In genomic region chr1:3237994-3238704, GRCh38 we compare ENCODE assay signal across 16 cellular contexts.
"Had no signal": no experiment of that assay in that cellular context is flagged by ENCODE, and none has a peak within 500 bp of the region (broad histone marks: within the 10 kb centered on the region; RNA-seq: fewer than 3 reads in every experiment).

No MANE protein-coding gene starts in this region.

- H3K36me3 Mint-ChIP-seq: activated naive CD4-positive, alpha-beta T cell treated with anti-CD3 and anti-CD28 coated beads, Interleukin-2, amount 10 ng/mL, durations not matched to agents 7 days and 5 days; immature natural killer cell; neural progenitor cell; stimulated activated effector memory CD8-positive, alpha-beta T cell treated with anti-CD3 and anti-CD28 coated beads, Interleukin-12 subunit alpha, Interleukin-12 subunit beta, amount 100 ng/mL, for 72 hours; type B pancreatic cell had no signal

- H3K4me2 ChIP-seq: neural progenitor cell had no signal

- H3K27me3 ChIP-seq: neural progenitor cell, pancreas had no signal

- H3K4me1 Mint-ChIP-seq: activated CD4-positive, alpha-beta T cell treated with anti-CD3 and anti-CD28 coated beads, Interleukin-2, amount 10 ng/mL, durations not matched to agents 7 days and 5 days; activated naive CD4-positive, alpha-beta T cell treated with anti-CD3 and anti-CD28 coated beads, Interleukin-2, amount 10 ng/mL, durations not matched to agents 7 days and 5 days; immature natural killer cell; stimulated activated effector memory CD8-positive, alpha-beta T cell treated with anti-CD3 and anti-CD28 coated beads, Interleukin-12 subunit alpha, Interleukin-12 subunit beta, amount 100 ng/mL, for 72 hours had no signal

- H3K4me3 Mint-ChIP-seq: activated CD4-positive, alpha-beta T cell treated with anti-CD3 and anti-CD28 coated beads, Interleukin-2, amount 10 ng/mL, durations not matched to agents 7 days and 5 days; activated naive CD4-positive, alpha-beta T cell treated with anti-CD3 and anti-CD28 coated beads, Interleukin-2, amount 10 ng/mL, durations not matched to agents 7 days and 5 days; endodermal cell; immature natural killer cell; neural progenitor cell; stimulated activated effector memory CD8-positive, alpha-beta T cell treated with anti-CD3 and anti-CD28 coated beads, Interleukin-12 subunit alpha, Interleukin-12 subunit beta, amount 100 ng/mL, for 72 hours; type B pancreatic cell had no signal

- H3K4me3 ChIP-seq: adrenal gland, neural progenitor cell, pancreas had no signal

- H3K9me3 Mint-ChIP-seq: activated CD4-positive, alpha-beta T cell treated with anti-CD3 and anti-CD28 coated beads, Interleukin-2, amount 10 ng/mL, durations not matched to agents 7 days and 5 days; activated naive CD4-positive, alpha-beta T cell treated with anti-CD3 and anti-CD28 coated beads, Interleukin-2, amount 10 ng/mL, durations not matched to agents 7 days and 5 days; activated T-helper 2 cell treated with anti-CD3 and anti-CD28 coated beads, Interferon-gamma antibody, Interleukin-2, Interleukin-4, amounts not matched to agents 10 μg/mL and 5 μg/mL and 100 μg/mL, durations not matched to agents 14 hours and 24 hours and 36 hours; endodermal cell; immature natural killer cell; neural progenitor cell; stimulated activated effector memory CD8-positive, alpha-beta T cell treated with anti-CD3 and anti-CD28 coated beads, Interleukin-12 subunit alpha, Interleukin-12 subunit beta, amount 100 ng/mL, for 72 hours; type B pancreatic cell had no signal

- H3K4me1 ChIP-seq: adrenal gland, pancreas had no signal

- H3K27ac Mint-ChIP-seq: activated CD4-positive, alpha-beta T cell treated with anti-CD3 and anti-CD28 coated beads, Interleukin-2, amount 10 ng/mL, durations not matched to agents 7 days and 5 days; activated naive CD4-positive, alpha-beta T cell treated with anti-CD3 and anti-CD28 coated beads, Interleukin-2, amount 10 ng/mL, durations not matched to agents 7 days and 5 days; activated T-helper 2 cell treated with anti-CD3 and anti-CD28 coated beads, Interferon-gamma antibody, Interleukin-2, Interleukin-4, amounts not matched to agents 10 μg/mL and 5 μg/mL and 100 μg/mL, durations not matched to agents 14 hours and 24 hours and 36 hours; endodermal cell; immature natural killer cell; stimulated activated effector memory CD8-positive, alpha-beta T cell treated with anti-CD3 and anti-CD28 coated beads, Interleukin-12 subunit alpha, Interleukin-12 subunit beta, amount 100 ng/mL, for 72 hours; type B pancreatic cell had no signal

- H3K9me3 ChIP-seq: adrenal gland, pancreas had no signal

- H3K27ac ChIP-seq: adrenal gland, neural progenitor cell, pancreas had no signal

- ATAC-seq: pancreas; stimulated activated effector memory CD8-positive, alpha-beta T cell treated with anti-CD3 and anti-CD28 coated beads, Interleukin-12 subunit alpha, Interleukin-12 subunit beta, amount 100 ng/mL, for 72 hours had no signal

- H3K27me3 Mint-ChIP-seq: activated CD4-positive, alpha-beta T cell treated with anti-CD3 and anti-CD28 coated beads, Interleukin-2, amount 10 ng/mL, durations not matched to agents 7 days and 5 days; activated naive CD4-positive, alpha-beta T cell treated with anti-CD3 and anti-CD28 coated beads, Interleukin-2, amount 10 ng/mL, durations not matched to agents 7 days and 5 days had no signal

- DNase-seq: activated CD4-positive, alpha-beta T cell treated with anti-CD3 and anti-CD28 coated beads, Interleukin-2, amount 10 ng/mL, durations not matched to agents 7 days and 5 days; activated CD4-positive, CD25-positive, alpha-beta regulatory T cell; activated CD8-positive, alpha-beta memory T cell treated with anti-CD3 and anti-CD28 coated beads for 24 hours; activated naive CD4-positive, alpha-beta T cell treated with anti-CD3 and anti-CD28 coated beads, Interleukin-2, amount 10 ng/mL, durations not matched to agents 7 days and 5 days; activated T-cell treated with anti-CD3 and anti-CD28 coated beads for 4 hours; adrenal gland; cerebellar nuclear complex; endodermal cell; erythroblast; immature natural killer cell; T-helper 2 cell had no signal

- H3K36me3 ChIP-seq: adrenal gland, neural progenitor cell, pancreas had no signal

- H2AFZ ChIP-seq: neural progenitor cell had no signal
